ENCODE assay signal across 8 cellular contexts in the genomic region with DNA sequence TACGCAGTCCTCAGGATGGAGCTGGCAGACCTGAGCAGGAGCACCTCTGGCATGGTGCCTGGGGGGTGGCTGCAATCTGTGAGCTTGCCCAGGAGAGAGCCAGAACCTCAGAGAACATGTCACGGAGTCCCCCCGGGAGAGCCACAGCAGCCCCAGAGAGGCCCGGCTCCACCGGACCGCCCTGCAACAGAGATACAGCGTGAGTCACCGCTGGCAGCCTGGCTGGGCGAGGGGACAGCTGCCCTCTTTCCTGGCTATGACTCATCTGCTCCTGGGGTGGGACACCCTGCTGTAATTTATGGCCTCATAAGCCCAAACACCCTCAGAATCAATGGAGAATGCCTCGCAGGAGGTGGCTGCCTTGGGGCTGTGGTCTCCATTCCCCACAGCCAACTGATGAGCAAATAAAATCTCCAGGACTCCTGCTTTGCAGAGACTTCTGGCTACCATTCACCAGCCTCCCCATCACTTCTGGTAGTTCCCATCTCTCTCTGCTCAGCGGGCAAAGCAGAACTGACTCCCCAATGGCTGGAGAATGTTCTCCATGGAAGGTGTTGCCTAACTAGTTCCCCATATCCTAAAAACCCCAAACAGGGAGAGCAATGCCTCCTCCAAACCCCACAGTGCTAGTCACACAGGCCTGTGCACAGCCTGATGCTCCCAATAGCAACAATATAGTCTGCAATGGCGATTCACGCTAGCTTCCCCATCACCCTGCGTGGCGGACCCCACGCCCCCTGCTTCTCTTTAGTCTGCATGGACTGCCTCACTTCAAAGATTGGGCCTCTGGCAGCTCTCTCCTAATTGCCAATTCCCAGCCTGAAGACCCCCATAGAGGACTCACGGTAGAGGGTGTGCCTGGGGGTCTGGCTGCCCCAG. TPM values are rescaled to one million over a fixed set of nuclear protein-coding genes. Genes with fewer than 3 reads are reported as not detected.
DNase-seq lines count a peak whose midpoint lies in the region; ATAC-seq and TF ChIP-seq lines count a peak whose summit lies in the region.

No MANE protein-coding gene starts in this region.

- no peak overlapping the region for H3K4me3 ChIP-seq in retinal pigment epithelial cell (ENCODE audit: low read length)

- peak; percentile 94 for DNase-seq in H4 (ENCODE audit: low spot score)
- peak; percentile 50 to 73 for DNase-seq in SHP77 (lab: John Stamatoyannopoulos, UW)
- DNase-seq in foreskin keratinocyte = peak; percentile 7 to 35
- peak; percentile 34 for DNase-seq in retinal pigment epithelial cell (ENCODE audit: low read depth)
- no peak for DNase-seq in iPS-NIHi11 (ENCODE audit: low spot score)
- DNase-seq in activated T-cell treated with anti-CD3 and anti-CD28 coated beads, Interleukin-2, amount 50 U/mL, for 72 hours = no peak
- no peak for DNase-seq in cortex of kidney (lab: John Stamatoyannopoulos, UW)

- H3K36me3 Mint-ChIP-seq in activated T-cell treated with anti-CD3 and anti-CD28 coated beads, Interleukin-2, amount 50 U/mL, for 72 hours (ENCODE audit: insufficient read depth in 2 of 2) = no peaks in the 10 kb centered on the region

- H3K4me1 Mint-ChIP-seq in activated T-cell treated with anti-CD3 and anti-CD28 coated beads, Interleukin-2, amount 50 U/mL, for 72 hours (ENCODE audit: low read depth) = no peaks in the 10 kb centered on the region

- peaks cover 5% of the 10 kb centered on the region for H3K27me3 Mint-ChIP-seq in activated T-cell treated with anti-CD3 and anti-CD28 coated beads, Interleukin-2, amount 50 U/mL, for 72 hours (ENCODE audit: low read depth)

- H3K27ac ChIP-seq in foreskin keratinocyte = no peak overlapping the region

- H3K4me3 Mint-ChIP-seq in activated T-cell treated with anti-CD3 and anti-CD28 coated beads, Interleukin-2, amount 50 U/mL, for 72 hours = no peak overlapping the region

- no peaks in the 10 kb centered on the region for H3K9me3 Mint-ChIP-seq in activated T-cell treated with anti-CD3 and anti-CD28 coated beads, Interleukin-2, amount 50 U/mL, for 72 hours

- ATAC-seq in foreskin keratinocyte = peak; percentile 82
- ATAC-seq in activated T-cell treated with anti-CD3 and anti-CD28 coated beads, Interleukin-2, amount 50 U/mL, for 72 hours (replicated peaks in 1 of 2) = no peak
- no peak for ATAC-seq in HG02678 (IDR thresholded peaks at IDR 0.05; ENCODE audit: unreplicated experiment)

- H3K27me3 ChIP-seq in foreskin keratinocyte = peaks cover 15% of the 10 kb centered on the region

- H3K27ac Mint-ChIP-seq in activated T-cell treated with anti-CD3 and anti-CD28 coated beads, Interleukin-2, amount 50 U/mL, for 72 hours = no peak overlapping the region

- TF ChIP-seq CTCF in foreskin keratinocyte (conservative IDR thresholded peaks at IDR 0.05) (no peak), retinal pigment epithelial cell (conservative IDR thresholded peaks at IDR 0.05; ENCODE audit: low read depth, low read length) (no peak)

- peaks cover 7% of the 10 kb centered on the region for H3K4me1 ChIP-seq in foreskin keratinocyte

RNA-seq across cellular contexts. Expression of a gene that starts 21.6 kb away (rescaled TPM):
- total RNA-seq in H4 (2014; rRNA removed; shearing (Covaris generic)) = 1.0 and 1.4 TPM in 2 replicates
- not detected in 2 replicates for total RNA-seq in foreskin keratinocyte
- polyA plus RNA-seq in foreskin keratinocyte = 0.02 TPM in 2 replicates
- under 1 TPM in 1 of 2 donors, not detected in 1; 0.32 TPM for total RNA-seq in activated T-cell treated with anti-CD3 and anti-CD28 coated beads, Interleukin-2, amount 50 U/mL, for 72 hours

RNA-seq across cellular contexts. Expression of a gene that starts 51.6 kb away (rescaled TPM):
- total RNA-seq in H4 (2014; rRNA removed; shearing (Covaris generic)) = not detected in 2 replicates
- 8.8 and 10.6 TPM in 2 replicates for total RNA-seq in foreskin keratinocyte
- polyA plus RNA-seq in foreskin keratinocyte = 5.1 and 7.5 TPM in 2 replicates
- 10 to 100 TPM; 30.7 to 36.4 TPM for total RNA-seq in activated T-cell treated with anti-CD3 and anti-CD28 coated beads, Interleukin-2, amount 50 U/mL, for 72 hours

Comparison
In these comparisons a context has a peak if more than half of its experiments do, and no peak if none do; other contexts are left out.
1. DNase-seq: peak in H4 (single experiment), SHP77 (2 of 2), foreskin keratinocyte (2 of 2) and retinal pigment epithelial cell (single experiment); none in iPS-NIHi11 (single experiment), activated T-cell treated with anti-CD3 and anti-CD28 coated beads, Interleukin-2, amount 50 U/mL, for 72 hours (0 of 2) and cortex of kidney (single experiment).